1 cellular context compared by ENCODE assay signal in the genomic region with DNA sequence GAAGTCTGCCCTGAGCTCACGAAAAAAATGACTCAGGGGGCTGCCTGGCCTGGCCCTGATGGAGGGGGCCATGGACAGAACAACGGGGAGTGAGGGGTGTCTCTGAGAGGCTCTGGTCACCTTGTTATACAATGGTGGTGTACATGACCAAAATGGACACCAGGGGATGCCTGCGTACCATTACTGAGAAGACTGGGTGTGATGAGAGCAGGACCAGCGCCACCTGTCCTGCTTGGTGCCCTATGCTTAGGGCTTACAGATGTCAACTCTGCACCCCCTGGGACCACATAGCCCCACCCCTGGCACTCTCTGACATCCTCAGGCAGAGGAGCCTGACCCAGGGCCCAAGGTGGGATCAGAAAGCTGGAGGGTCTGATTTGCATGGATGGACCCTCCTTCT.
TF ChIP-seq lines count a peak whose summit lies in the region.

No MANE protein-coding gene starts in this region.

TF ChIP-seq in K562, 482 proteins besides CTCF, POLR2A, EP300 and RAD21 (continued from another document):
- no peak for TF ChIP-seq TBL1XR1 (IDR thresholded peaks at IDR 0.05; ENCODE audit: low read length in 2 of 2)
- 0 out of 4 replicates have a peak, but pooled peaks of 1 of the 2 experiments have one; percentile 11 for TF ChIP-seq NRF1 (conservative IDR thresholded peaks at IDR 0.05 in 1 of 2, IDR thresholded peaks at IDR 0.05 in 1 of 2)
- TF ChIP-seq BHLHE40 (IDR thresholded peaks at IDR 0.05; ENCODE audit: low read length), result 0 out of 2 replicates have a peak, but pooled peaks have one; percentile 3
- TF ChIP-seq CBFA2T2 (conservative IDR thresholded peaks at IDR 0.05), result no peak
- TF ChIP-seq RB1 (IDR thresholded peaks at IDR 0.05; ENCODE audit: low read depth), result 0 out of 2 replicates have a peak, but pooled peaks have one; percentile 12
- TF ChIP-seq MTA2 (IDR thresholded peaks at IDR 0.05; ENCODE audit: low read depth), result no peak
- TF ChIP-seq, protein P1, sequence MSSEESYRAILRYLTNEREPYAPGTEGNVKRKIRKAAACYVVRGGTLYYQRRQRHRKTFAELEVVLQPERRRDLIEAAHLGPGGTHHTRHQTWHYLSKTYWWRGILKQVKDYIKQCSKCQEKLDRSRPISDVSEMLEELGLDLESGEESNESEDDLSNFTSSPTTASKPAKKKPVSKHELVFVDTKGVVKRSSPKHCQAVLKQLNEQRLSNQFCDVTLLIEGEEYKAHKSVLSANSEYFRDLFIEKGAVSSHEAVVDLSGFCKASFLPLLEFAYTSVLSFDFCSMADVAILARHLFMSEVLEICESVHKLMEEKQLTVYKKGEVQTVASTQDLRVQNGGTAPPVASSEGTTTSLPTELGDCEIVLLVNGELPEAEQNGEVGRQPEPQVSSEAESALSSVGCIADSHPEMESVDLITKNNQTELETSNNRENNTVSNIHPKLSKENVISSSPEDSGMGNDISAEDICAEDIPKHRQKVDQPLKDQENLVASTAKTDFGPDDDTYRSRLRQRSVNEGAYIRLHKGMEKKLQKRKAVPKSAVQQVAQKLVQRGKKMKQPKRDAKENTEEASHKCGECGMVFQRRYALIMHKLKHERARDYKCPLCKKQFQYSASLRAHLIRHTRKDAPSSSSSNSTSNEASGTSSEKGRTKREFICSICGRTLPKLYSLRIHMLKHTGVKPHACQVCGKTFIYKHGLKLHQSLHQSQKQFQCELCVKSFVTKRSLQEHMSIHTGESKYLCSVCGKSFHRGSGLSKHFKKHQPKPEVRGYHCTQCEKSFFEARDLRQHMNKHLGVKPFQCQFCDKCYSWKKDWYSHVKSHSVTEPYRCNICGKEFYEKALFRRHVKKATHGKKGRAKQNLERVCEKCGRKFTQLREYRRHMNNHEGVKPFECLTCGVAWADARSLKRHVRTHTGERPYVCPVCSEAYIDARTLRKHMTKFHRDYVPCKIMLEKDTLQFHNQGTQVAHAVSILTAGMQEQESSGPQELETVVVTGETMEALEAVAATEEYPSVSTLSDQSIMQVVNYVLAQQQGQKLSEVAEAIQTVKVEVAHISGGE (CRISPR knock-in tag; IDR thresholded peaks at IDR 0.05), result 0 out of 6 replicates have a peak, but pooled peaks of 1 of the 3 experiments have one; percentile 8
- 0 out of 2 replicates have a peak, but pooled peaks have one; percentile 20 for TF ChIP-seq NR2C2 (CRISPR knock-in tag; IDR thresholded peaks at IDR 0.05)
- no peak for TF ChIP-seq NR2C2 (tag; IDR thresholded peaks at IDR 0.05)
- no peak for TF ChIP-seq TCF7 (IDR thresholded peaks at IDR 0.05; ENCODE audit: borderline replicate concordance)
- TF ChIP-seq, protein P2, sequence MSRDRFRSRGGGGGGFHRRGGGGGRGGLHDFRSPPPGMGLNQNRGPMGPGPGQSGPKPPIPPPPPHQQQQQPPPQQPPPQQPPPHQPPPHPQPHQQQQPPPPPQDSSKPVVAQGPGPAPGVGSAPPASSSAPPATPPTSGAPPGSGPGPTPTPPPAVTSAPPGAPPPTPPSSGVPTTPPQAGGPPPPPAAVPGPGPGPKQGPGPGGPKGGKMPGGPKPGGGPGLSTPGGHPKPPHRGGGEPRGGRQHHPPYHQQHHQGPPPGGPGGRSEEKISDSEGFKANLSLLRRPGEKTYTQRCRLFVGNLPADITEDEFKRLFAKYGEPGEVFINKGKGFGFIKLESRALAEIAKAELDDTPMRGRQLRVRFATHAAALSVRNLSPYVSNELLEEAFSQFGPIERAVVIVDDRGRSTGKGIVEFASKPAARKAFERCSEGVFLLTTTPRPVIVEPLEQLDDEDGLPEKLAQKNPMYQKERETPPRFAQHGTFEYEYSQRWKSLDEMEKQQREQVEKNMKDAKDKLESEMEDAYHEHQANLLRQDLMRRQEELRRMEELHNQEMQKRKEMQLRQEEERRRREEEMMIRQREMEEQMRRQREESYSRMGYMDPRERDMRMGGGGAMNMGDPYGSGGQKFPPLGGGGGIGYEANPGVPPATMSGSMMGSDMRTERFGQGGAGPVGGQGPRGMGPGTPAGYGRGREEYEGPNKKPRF (IDR thresholded peaks at IDR 0.05; ENCODE audit: low read depth, low read length), result no peak
- no peak for TF ChIP-seq SRSF9 (IDR thresholded peaks at IDR 0.05; ENCODE audit: borderline replicate concordance, low read depth, low read length)
TF ChIP-seq in K562: peak in this region for 7.
